Comparison of ENCODE assay signal across 2 cellular contexts in genomic region chr21:44442266-44443125, GRCh38.
TF ChIP-seq lines count a peak whose summit lies in the region.

No MANE protein-coding gene starts in this region.

TF ChIP-seq in WTC11, 78 proteins besides CTCF, POLR2A, EP300 and RAD21:
- TF ChIP-seq, protein P1, sequence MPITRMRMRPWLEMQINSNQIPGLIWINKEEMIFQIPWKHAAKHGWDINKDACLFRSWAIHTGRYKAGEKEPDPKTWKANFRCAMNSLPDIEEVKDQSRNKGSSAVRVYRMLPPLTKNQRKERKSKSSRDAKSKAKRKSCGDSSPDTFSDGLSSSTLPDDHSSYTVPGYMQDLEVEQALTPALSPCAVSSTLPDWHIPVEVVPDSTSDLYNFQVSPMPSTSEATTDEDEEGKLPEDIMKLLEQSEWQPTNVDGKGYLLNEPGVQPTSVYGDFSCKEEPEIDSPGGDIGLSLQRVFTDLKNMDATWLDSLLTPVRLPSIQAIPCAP (CRISPR knock-in tag; IDR thresholded peaks at IDR 0.05): no peak
- TF ChIP-seq, protein P2, sequence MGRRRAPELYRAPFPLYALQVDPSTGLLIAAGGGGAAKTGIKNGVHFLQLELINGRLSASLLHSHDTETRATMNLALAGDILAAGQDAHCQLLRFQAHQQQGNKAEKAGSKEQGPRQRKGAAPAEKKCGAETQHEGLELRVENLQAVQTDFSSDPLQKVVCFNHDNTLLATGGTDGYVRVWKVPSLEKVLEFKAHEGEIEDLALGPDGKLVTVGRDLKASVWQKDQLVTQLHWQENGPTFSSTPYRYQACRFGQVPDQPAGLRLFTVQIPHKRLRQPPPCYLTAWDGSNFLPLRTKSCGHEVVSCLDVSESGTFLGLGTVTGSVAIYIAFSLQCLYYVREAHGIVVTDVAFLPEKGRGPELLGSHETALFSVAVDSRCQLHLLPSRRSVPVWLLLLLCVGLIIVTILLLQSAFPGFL (CRISPR knock-in tag; IDR thresholded peaks at IDR 0.05; ENCODE audit: borderline replicate concordance): no peak
- 0 out of 2 replicates have a peak, but pooled peaks have one; percentile 33 for TF ChIP-seq GABPB1 (CRISPR knock-in tag; IDR thresholded peaks at IDR 0.05)

TF ChIP-seq in HepG2, 621 proteins besides CTCF, POLR2A, EP300 and RAD21 (continued from another document and continues in another):
- TF ChIP-seq ZNF737 (CRISPR knock-in tag; IDR thresholded peaks at IDR 0.05; ENCODE audit: borderline replicate concordance) (0 out of 2 replicates have a peak, but pooled peaks have one; percentile 37), ZBTB49 (CRISPR knock-in tag; IDR thresholded peaks at IDR 0.05; ENCODE audit: borderline replicate concordance) (no peak), ZSCAN21 (CRISPR knock-in tag; IDR thresholded peaks at IDR 0.05; ENCODE audit: borderline replicate concordance) (peak; percentile 65; the same call in 1 of the 2 replicates), MEIS2 (CRISPR knock-in tag; IDR thresholded peaks at IDR 0.05) (peak; percentile 59; the same call in 1 of the 2 replicates), DBP (CRISPR knock-in tag; IDR thresholded peaks at IDR 0.05; ENCODE audit: not compliant biosample characterization) (no peak), TFDP2 (CRISPR knock-in tag; IDR thresholded peaks at IDR 0.05) (peak; percentile 59), ZNF432 (CRISPR knock-in tag; IDR thresholded peaks at IDR 0.05; ENCODE audit: borderline replicate concordance) (0 out of 2 replicates have a peak, but pooled peaks have one; percentile 44), ATF6 (CRISPR knock-in tag; conservative IDR thresholded peaks at IDR 0.05) (no peak), SP4 (CRISPR knock-in tag; IDR thresholded peaks at IDR 0.05) (no peak), PHF20 (CRISPR knock-in tag; IDR thresholded peaks at IDR 0.05) (peak; percentile 29; the same call in 1 of the 2 replicates), BHLHE40 (IDR thresholded peaks at IDR 0.05; ENCODE audit: low read length) (no peak), ZNF674 (CRISPR knock-in tag; IDR thresholded peaks at IDR 0.05; ENCODE audit: low read depth) (no peak), MEIS1 (CRISPR knock-in tag; IDR thresholded peaks at IDR 0.05; ENCODE audit: borderline replicate concordance) (no peak), ZNF7 (CRISPR knock-in tag; IDR thresholded peaks at IDR 0.05) (no peak), ZNF850 (CRISPR knock-in tag; conservative IDR thresholded peaks at IDR 0.05) (no peak), SP2 (CRISPR knock-in tag; IDR thresholded peaks at IDR 0.05) (no peak), ZNF615 (CRISPR knock-in tag; IDR thresholded peaks at IDR 0.05; ENCODE audit: borderline replicate concordance) (no peak), RCOR2 (CRISPR knock-in tag; IDR thresholded peaks at IDR 0.05) (no peak), ZNF564 (CRISPR knock-in tag; IDR thresholded peaks at IDR 0.05) (0 out of 2 replicates have a peak, but pooled peaks have one; percentile 60), PHF5A (CRISPR knock-in tag; IDR thresholded peaks at IDR 0.05; ENCODE audit: low read depth, unreplicated experiment) (no peak), ZZZ3 (CRISPR knock-in tag; IDR thresholded peaks at IDR 0.05; ENCODE audit: borderline replicate concordance) (no peak), ATF7-NPFF (CRISPR knock-in tag; IDR thresholded peaks at IDR 0.05; ENCODE audit: low read depth) (peak; percentile 63; the same call in 1 of the 2 replicates), ZNF709 (CRISPR knock-in tag; IDR thresholded peaks at IDR 0.05) (0 out of 2 replicates have a peak, but pooled peaks have one; percentile 51), KMT2A (CRISPR knock-in tag; IDR thresholded peaks at IDR 0.05) (no peak), ZIK1 (CRISPR knock-in tag; IDR thresholded peaks at IDR 0.05; ENCODE audit: borderline replicate concordance, low read depth) (0 out of 2 replicates have a peak, but pooled peaks have one; percentile 49), PHF21A (CRISPR knock-in tag; IDR thresholded peaks at IDR 0.05) (no peak), FOXO1 (CRISPR knock-in tag; IDR thresholded peaks at IDR 0.05) (no peak), PCBP2 (optimal IDR thresholded peaks at IDR 0.05; ENCODE audit: low read depth, low read length, poor library complexity, severe bottlenecking) (no peak), HES4 (CRISPR knock-in tag; IDR thresholded peaks at IDR 0.05; ENCODE audit: borderline replicate concordance) (peak; percentile 93; the same call in 1 of the 2 replicates), ZNF746 (CRISPR knock-in tag; IDR thresholded peaks at IDR 0.05) (peak; percentile 30; the same call in 1 of the 2 replicates), ZNF24 (IDR thresholded peaks at IDR 0.05) (no peak), MED1 (CRISPR knock-in tag; IDR thresholded peaks at IDR 0.05) (peak; percentile 33; the same call in 1 of the 2 replicates), HDAC6 (IDR thresholded peaks at IDR 0.05; ENCODE audit: low read depth, low read length) (no peak), IKZF4 (CRISPR knock-in tag; IDR thresholded peaks at IDR 0.05; ENCODE audit: borderline replicate concordance, low read depth, not compliant biosample characterization) (peak; percentile 83), ELK4 (CRISPR knock-in tag; IDR thresholded peaks at IDR 0.05; ENCODE audit: borderline replicate concordance) (no peak)
- TF ChIP-seq, protein P3, sequence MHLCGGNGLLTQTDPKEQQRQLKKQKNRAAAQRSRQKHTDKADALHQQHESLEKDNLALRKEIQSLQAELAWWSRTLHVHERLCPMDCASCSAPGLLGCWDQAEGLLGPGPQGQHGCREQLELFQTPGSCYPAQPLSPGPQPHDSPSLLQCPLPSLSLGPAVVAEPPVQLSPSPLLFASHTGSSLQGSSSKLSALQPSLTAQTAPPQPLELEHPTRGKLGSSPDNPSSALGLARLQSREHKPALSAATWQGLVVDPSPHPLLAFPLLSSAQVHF (CRISPR knock-in tag; IDR thresholded peaks at IDR 0.05): peak; percentile 70; the same call in 1 of the 2 replicates
- TF ChIP-seq, protein P4, sequence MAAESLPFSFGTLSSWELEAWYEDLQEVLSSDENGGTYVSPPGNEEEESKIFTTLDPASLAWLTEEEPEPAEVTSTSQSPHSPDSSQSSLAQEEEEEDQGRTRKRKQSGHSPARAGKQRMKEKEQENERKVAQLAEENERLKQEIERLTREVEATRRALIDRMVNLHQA (CRISPR knock-in tag; IDR thresholded peaks at IDR 0.05): no peak
- TF ChIP-seq, protein P5, sequence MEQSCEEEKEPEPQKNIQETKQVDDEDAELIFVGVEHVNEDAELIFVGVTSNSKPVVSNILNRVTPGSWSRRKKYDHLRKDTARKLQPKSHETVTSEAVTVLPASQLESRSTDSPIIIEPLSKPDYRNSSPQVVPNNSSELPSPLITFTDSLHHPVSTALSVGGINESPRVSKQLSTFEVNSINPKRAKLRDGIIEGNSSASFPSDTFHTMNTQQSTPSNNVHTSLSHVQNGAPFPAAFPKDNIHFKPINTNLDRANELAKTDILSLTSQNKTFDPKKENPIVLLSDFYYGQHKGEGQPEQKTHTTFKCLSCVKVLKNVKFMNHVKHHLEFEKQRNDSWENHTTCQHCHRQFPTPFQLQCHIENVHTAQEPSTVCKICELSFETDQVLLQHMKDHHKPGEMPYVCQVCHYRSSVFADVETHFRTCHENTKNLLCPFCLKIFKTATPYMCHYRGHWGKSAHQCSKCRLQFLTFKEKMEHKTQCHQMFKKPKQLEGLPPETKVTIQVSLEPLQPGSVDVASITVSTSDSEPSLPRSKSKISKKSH (CRISPR knock-in tag; IDR thresholded peaks at IDR 0.05; ENCODE audit: borderline replicate concordance): peak; percentile 68; the same call in 1 of the 2 replicates
- TF ChIP-seq, protein P6, sequence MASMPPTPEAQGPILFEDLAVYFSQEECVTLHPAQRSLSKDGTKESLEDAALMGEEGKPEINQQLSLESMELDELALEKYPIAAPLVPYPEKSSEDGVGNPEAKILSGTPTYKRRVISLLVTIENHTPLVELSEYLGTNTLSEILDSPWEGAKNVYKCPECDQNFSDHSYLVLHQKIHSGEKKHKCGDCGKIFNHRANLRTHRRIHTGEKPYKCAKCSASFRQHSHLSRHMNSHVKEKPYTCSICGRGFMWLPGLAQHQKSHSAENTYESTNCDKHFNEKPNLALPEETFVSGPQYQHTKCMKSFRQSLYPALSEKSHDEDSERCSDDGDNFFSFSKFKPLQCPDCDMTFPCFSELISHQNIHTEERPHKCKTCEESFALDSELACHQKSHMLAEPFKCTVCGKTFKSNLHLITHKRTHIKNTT (CRISPR knock-in tag; IDR thresholded peaks at IDR 0.05): no peak
- TF ChIP-seq, protein P7, sequence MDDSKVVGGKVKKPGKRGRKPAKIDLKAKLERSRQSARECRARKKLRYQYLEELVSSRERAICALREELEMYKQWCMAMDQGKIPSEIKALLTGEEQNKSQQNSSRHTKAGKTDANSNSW (CRISPR knock-in tag; IDR thresholded peaks at IDR 0.05; ENCODE audit: borderline replicate concordance): 0 out of 2 replicates have a peak, but pooled peaks have one; percentile 34
- TF ChIP-seq, protein P8, sequence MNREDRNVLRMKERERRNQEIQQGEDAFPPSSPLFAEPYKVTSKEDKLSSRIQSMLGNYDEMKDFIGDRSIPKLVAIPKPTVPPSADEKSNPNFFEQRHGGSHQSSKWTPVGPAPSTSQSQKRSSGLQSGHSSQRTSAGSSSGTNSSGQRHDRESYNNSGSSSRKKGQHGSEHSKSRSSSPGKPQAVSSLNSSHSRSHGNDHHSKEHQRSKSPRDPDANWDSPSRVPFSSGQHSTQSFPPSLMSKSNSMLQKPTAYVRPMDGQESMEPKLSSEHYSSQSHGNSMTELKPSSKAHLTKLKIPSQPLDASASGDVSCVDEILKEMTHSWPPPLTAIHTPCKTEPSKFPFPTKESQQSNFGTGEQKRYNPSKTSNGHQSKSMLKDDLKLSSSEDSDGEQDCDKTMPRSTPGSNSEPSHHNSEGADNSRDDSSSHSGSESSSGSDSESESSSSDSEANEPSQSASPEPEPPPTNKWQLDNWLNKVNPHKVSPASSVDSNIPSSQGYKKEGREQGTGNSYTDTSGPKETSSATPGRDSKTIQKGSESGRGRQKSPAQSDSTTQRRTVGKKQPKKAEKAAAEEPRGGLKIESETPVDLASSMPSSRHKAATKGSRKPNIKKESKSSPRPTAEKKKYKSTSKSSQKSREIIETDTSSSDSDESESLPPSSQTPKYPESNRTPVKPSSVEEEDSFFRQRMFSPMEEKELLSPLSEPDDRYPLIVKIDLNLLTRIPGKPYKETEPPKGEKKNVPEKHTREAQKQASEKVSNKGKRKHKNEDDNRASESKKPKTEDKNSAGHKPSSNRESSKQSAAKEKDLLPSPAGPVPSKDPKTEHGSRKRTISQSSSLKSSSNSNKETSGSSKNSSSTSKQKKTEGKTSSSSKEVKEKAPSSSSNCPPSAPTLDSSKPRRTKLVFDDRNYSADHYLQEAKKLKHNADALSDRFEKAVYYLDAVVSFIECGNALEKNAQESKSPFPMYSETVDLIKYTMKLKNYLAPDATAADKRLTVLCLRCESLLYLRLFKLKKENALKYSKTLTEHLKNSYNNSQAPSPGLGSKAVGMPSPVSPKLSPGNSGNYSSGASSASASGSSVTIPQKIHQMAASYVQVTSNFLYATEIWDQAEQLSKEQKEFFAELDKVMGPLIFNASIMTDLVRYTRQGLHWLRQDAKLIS (CRISPR knock-in tag; IDR thresholded peaks at IDR 0.05): no peak
